In genomic region chr11:116885951-116886629, GRCh38 we compare ENCODE assay signal across 20 cellular contexts. TPM values are rescaled to one million over a fixed set of nuclear protein-coding genes. Genes with fewer than 3 reads are reported as not detected.
DNase-seq lines count a peak whose midpoint lies in the region; ATAC-seq and TF ChIP-seq lines count a peak whose summit lies in the region.
"Had no signal": no experiment of that assay in that cellular context is flagged by ENCODE, and none has a peak within 500 bp of the region (broad histone marks: within the 10 kb centered on the region; RNA-seq: fewer than 3 reads in every experiment).

No MANE protein-coding gene starts in this region.

- DNase-seq in GM03348 (ENCODE audit: low spot score) (peak; percentile 51), cerebellum (ENCODE audit: low spot score) (peak; percentile 56), right cardiac atrium (no peak), sciatic nerve (ENCODE audit: low spot score) (no peak), A673 (ENCODE audit: low spot score) (no peak), LoVo (ENCODE audit: low spot score) (no peak)
- DNase-seq: amniotic stem cell; GF-D8; NCI-H1105 treated with DMSO at 0.1 percent for 48 hours; NCI-H524 treated with DMSO at 0.1 percent for 48 hours; stimulated activated CD4-positive, alpha-beta T cell treated with anti-CD3 and anti-CD28 coated beads, Interleukin-1b, Interleukin-23, amount 100 ng/mL, for 48 hours had no signal

- no peak for TF ChIP-seq CTCF in A673 (conservative IDR thresholded peaks at IDR 0.05; ENCODE audit: low read depth, low read length)

- WGBS in right cardiac atrium: 55% methylated on average over 4 of the region's 4 CpGs

- H3K27ac ChIP-seq in right cardiac atrium (ENCODE audit: low read length): no peak overlapping the region
- no peak overlapping the region for H3K27ac ChIP-seq in A673 (ENCODE audit: low read depth, low read length, poor library complexity, severe bottlenecking)
- H3K27ac ChIP-seq: neutrophil, VCaP had no signal

- no peaks in the 10 kb centered on the region for H3K4me1 ChIP-seq in right cardiac atrium (ENCODE audit: control insufficient read depth, insufficient read depth, low read length)
- no peaks in the 10 kb centered on the region for H3K4me1 ChIP-seq in A673 (ENCODE audit: insufficient read depth, low read length, poor library complexity, severe bottlenecking)

- H3K9me3 ChIP-seq in right cardiac atrium (ENCODE audit: control insufficient read depth, low read length) (no peaks in the 10 kb centered on the region), A673 (ENCODE audit: low read depth, low read length, poor library complexity, severe bottlenecking) (no peaks in the 10 kb centered on the region)
- H3K9me3 ChIP-seq: neutrophil had no signal

- H3K36me3 ChIP-seq in A673 (ENCODE audit: insufficient read depth, low read length, poor library complexity, severe bottlenecking): no peaks in the 10 kb centered on the region

- H3K4me3 ChIP-seq in right cardiac atrium (ENCODE audit: low read length): no peak overlapping the region
- H3K4me3 ChIP-seq in A673 (ENCODE audit: low read depth, low read length, poor library complexity, severe bottlenecking): no peak overlapping the region

- H3K27me3 ChIP-seq in right cardiac atrium (ENCODE audit: control insufficient read depth, insufficient read depth): no peaks in the 10 kb centered on the region
- no peaks in the 10 kb centered on the region for H3K27me3 ChIP-seq in A673 (replicated peaks; ENCODE audit: insufficient read depth, low read depth, low read length, poor library complexity)
- H3K27me3 ChIP-seq: neutrophil had no signal

- POLR2A ChIA-PET in A673 (lab: Charles Lee; ENCODE audit: low non-redundant PET): no interaction called here

- CTCF ChIA-PET in A673 (lab: Charles Lee): no interaction called here

- no TSS peak for BruUV-seq in A673 (replicated peaks; lab: Mats Ljungman, UMichigan)

- intact Hi-C loops in right cardiac atrium (cut with DNase I) (loop anchor here in 2 of 4 donors (5.0 kb wide), 2 partner anchors 211 to 341 kb away; partner anchors contain the start of gene SIK3 (in 1 of the 2)), sciatic nerve (cut with DNase I) (no loop called here), A673 (cut with micrococcal nuclease; ENCODE audit: unreplicated experiment) (no loop called here)

- peak; percentile 66 to 87 for ATAC-seq in right cardiac atrium
- peak; percentile 67 for ATAC-seq in sciatic nerve
- no peak for ATAC-seq in HG03378 (IDR thresholded peaks at IDR 0.05; ENCODE audit: unreplicated experiment)
- no peak for ATAC-seq in SK-N-SH treated with all-trans-retinoic acid at 6 μM for 48 hours
- ATAC-seq: stimulated activated effector memory CD8-positive, alpha-beta T cell treated with anti-CD3 and anti-CD28 coated beads, Interleukin-12 subunit alpha, Interleukin-12 subunit beta, amount 100 ng/mL, for 72 hours had no signal

TF ChIP-seq in SK-N-SH treated with all-trans-retinoic acid at 6 μM for 48 hours, 23 proteins besides CTCF, POLR2A, EP300 and RAD21:
- TF ChIP-seq ISL1 (CRISPR knock-in tag; IDR thresholded peaks at IDR 0.05) (no peak), CSDC2 (CRISPR knock-in tag; IDR thresholded peaks at IDR 0.05) (no peak), RARB (CRISPR knock-in tag; IDR thresholded peaks at IDR 0.05) (no peak), TSHZ2 (CRISPR knock-in tag; IDR thresholded peaks at IDR 0.05) (no peak), CREB5 (CRISPR knock-in tag; IDR thresholded peaks at IDR 0.05; ENCODE audit: low read depth) (no peak), ZNF565 (CRISPR knock-in tag; conservative IDR thresholded peaks at IDR 0.05; ENCODE audit: low read depth) (no peak), BACH2 (CRISPR knock-in tag; IDR thresholded peaks at IDR 0.05; ENCODE audit: borderline replicate concordance) (no peak), CSRNP3 (CRISPR knock-in tag; IDR thresholded peaks at IDR 0.05) (no peak), TOX (CRISPR knock-in tag; IDR thresholded peaks at IDR 0.05; ENCODE audit: borderline replicate concordance) (no peak), GLIS3 (CRISPR knock-in tag; IDR thresholded peaks at IDR 0.05) (no peak)
TF ChIP-seq in SK-N-SH treated with all-trans-retinoic acid at 6 μM for 48 hours: peak in this region for 0.

RNA-seq across cellular contexts. Expression of gene APOA1, which starts 48.7 kb away (rescaled TPM):
- total RNA-seq in cerebellum (0.91 TPM), right cardiac atrium (10 to 100 TPM in 1 of 4 donors, 1 to 10 TPM in 3; 5.2 to 13.4 (median 5.9) TPM), sciatic nerve (7.0 TPM), A673 (2021) (0.35 and 0.43 TPM in 2 replicates)
- 43.0 TPM for polyA plus RNA-seq in right cardiac atrium
- total RNA-seq: endothelial cell of umbilical vein had no signal
- polyA plus RNA-seq: CD14-positive monocyte, endothelial cell of umbilical vein, keratinocyte had no signal

RNA-seq across cellular contexts. Expression of gene APOC3, which starts 56.4 kb away (rescaled TPM):
- total RNA-seq in cerebellum: not detected
- under 1 TPM in 1 of 4 donors, not detected in 3; 0.72 TPM for total RNA-seq in right cardiac atrium
- polyA plus RNA-seq in right cardiac atrium: not detected
- not detected for total RNA-seq in sciatic nerve
- total RNA-seq in A673 (2021): not detected in 2 replicates
- total RNA-seq: endothelial cell of umbilical vein, HT1080 had no signal
- polyA plus RNA-seq: CD14-positive monocyte, endothelial cell of umbilical vein, keratinocyte had no signal

Comparison
In these comparisons a context has a peak if more than half of its experiments do, and no peak if none do; other contexts are left out.
1. DNase-seq: peak in GM03348 (single experiment) and cerebellum (single experiment); none in right cardiac atrium (0 of 3), sciatic nerve (single experiment), A673 (single experiment) and LoVo (single experiment).
2. ATAC-seq: peak in right cardiac atrium (2 of 2) and sciatic nerve (single experiment); none in HG03378 (single experiment) and SK-N-SH treated with all-trans-retinoic acid at 6 μM for 48 hours (single experiment).